ENCODE assay signal across 9 cellular contexts in the genomic region with DNA sequence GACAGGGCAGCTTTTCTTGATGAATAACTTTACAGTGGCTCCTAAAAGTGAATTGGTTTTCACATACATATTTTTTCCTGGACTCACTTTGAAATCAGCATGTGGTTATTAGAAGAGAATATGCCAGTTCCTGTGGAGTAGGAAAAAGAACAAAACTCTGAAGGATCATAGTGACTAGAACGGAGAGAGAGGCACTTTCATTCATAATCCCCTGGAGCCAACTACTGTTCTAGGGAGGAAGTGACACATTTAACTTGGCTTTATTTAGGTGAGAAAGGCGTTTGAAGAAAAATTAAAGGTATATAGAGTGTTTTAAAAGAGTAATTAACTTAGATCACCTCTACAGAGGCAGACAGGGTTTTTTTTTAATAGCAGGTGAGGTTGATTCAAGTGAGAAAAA. TPM values are rescaled to one million over a fixed set of nuclear protein-coding genes. Genes with fewer than 3 reads are reported as not detected.
A peak's percentile ranks its signal among the peaks of the same experiment; 100 is the strongest.
DNase-seq lines count a peak whose midpoint lies in the region; ATAC-seq, FAIRE-seq and TF ChIP-seq lines count a peak whose summit lies in the region.
"Not testable (repeated sequence)": the region's sequence is repeated elsewhere in the genome, so short reads cannot be mapped to it uniquely, and the experiment has no call there.
"Had no signal": no experiment of that assay in that cellular context is flagged by ENCODE, and none has a peak within 500 bp of the region (broad histone marks: within the 10 kb centered on the region; RNA-seq: fewer than 3 reads in every experiment).

No MANE protein-coding gene starts in this region.

- not testable (repeated sequence) for H3K4me1 ChIP-seq in A673 (ENCODE audit: insufficient read depth, low read length, poor library complexity, severe bottlenecking); HCT116 (ENCODE audit: control insufficient read depth in 1 of 2, insufficient read depth in 2 of 2, low read length in 2 of 2); sigmoid colon
- peaks cover 0 to 14% of the 10 kb centered on the region in 2 experiments; a peak in 3 of 5 replicates for H3K4me1 ChIP-seq in K562 (replicated peaks in 1 of 2; ENCODE audit: control insufficient read depth in 2 of 2, insufficient read depth in 2 of 2, low read length in 2 of 2)

- H3K4me2 ChIP-seq in HCT116 (ENCODE audit: low read length) (peak overlapping the region; percentile 79), K562 (ENCODE audit: insufficient read depth, low read length) (peak overlapping the region; percentile 72)

- TF ChIP-seq POLR2A in HCT116 (IDR thresholded peaks at IDR 0.05; ENCODE audit: borderline replicate concordance, extremely low read depth, insufficient read depth, insufficient read length); K562 (conservative IDR thresholded peaks at IDR 0.05); erythroblast (IDR thresholded peaks at IDR 0.05; ENCODE audit: low read length); sigmoid colon (IDR thresholded peaks at IDR 0.05): not testable (repeated sequence)

- not testable (repeated sequence) for H2AFZ ChIP-seq in HCT116 (ENCODE audit: low read depth, low read length, poor library complexity, severe bottlenecking)
- H2AFZ ChIP-seq in K562 (ENCODE audit: low read depth, low read length): peak overlapping the region; percentile 89; the same call in 1 of the 2 replicates

- H3K36me3 ChIP-seq in A673 (ENCODE audit: insufficient read depth, low read length, poor library complexity, severe bottlenecking); HCT116 (ENCODE audit: control insufficient read depth in 1 of 2, insufficient read depth in 2 of 2, low read length in 2 of 2); K562 (ENCODE audit: control insufficient read depth, insufficient read depth, low read length); sigmoid colon: not testable (repeated sequence)

- H3K27ac Mint-ChIP-seq in T-cell: not testable (repeated sequence)

- TF ChIP-seq CTCF in A673 (conservative IDR thresholded peaks at IDR 0.05; ENCODE audit: low read depth, low read length); HCT116 (IDR thresholded peaks at IDR 0.05 in 2 of 3, conservative IDR thresholded peaks at IDR 0.05 in 1 of 3; ENCODE audit: borderline replicate concordance in 1 of 3, insufficient read depth in 1 of 3, low read depth in 2 of 3, low read length in 2 of 3); K562 (IDR thresholded peaks at IDR 0.05 in 2 of 3, conservative IDR thresholded peaks at IDR 0.05 in 1 of 3; ENCODE audit: insufficient read depth in 2 of 3, low read depth in 1 of 3, low read length in 3 of 3); sigmoid colon (IDR thresholded peaks at IDR 0.05): not testable (repeated sequence)

- peak; percentile 54 for FAIRE-seq in K562 (lab: Jason Lieb, UNC)

- not testable (repeated sequence) for H3K9me3 ChIP-seq in A673 (ENCODE audit: low read depth, low read length, poor library complexity, severe bottlenecking); HCT116 (ENCODE audit: control insufficient read depth in 1 of 2, insufficient read depth in 1 of 2, low read depth in 1 of 2, low read length in 2 of 2); K562 (replicated peaks; ENCODE audit: control insufficient read depth, insufficient read depth, low read depth, low read length); sigmoid colon

- not testable (repeated sequence) for H3K9me1 ChIP-seq in K562 (ENCODE audit: control insufficient read depth, insufficient read depth, low read length)

- RAD21 ChIA-PET in HCT116 (lab: Charles Lee; ENCODE audit: low non-redundant PET in 1 of 2, low total read pairs in 2 of 2, uncharacterized antibody in 2 of 2, unreplicated experiment in 2 of 2): interaction anchor here in 1 of 2 experiments (0.7 kb wide), 1 partner anchor 443 kb away, joined by 3 read pairs; no protein-coding TSS in a partner anchor

- H3K79me2 ChIP-seq in HCT116 (ENCODE audit: insufficient read depth, low read length): not testable (repeated sequence)
- peaks cover 14% of the 10 kb centered on the region; the same call in 2 of the 3 replicates for H3K79me2 ChIP-seq in K562 (ENCODE audit: control insufficient read depth, insufficient read depth, low read length)

- 19% methylated on average over 2 of the region's 2 CpGs for WGBS in K562 (ENCODE audit: insufficient coverage, low coverage, missing lambda C conversion rate)
- 3 to 4% methylated on average over 2 of the region's 2 CpGs for WGBS in sigmoid colon, 2 donors

- H3K36me3 Mint-ChIP-seq in T-cell: not testable (repeated sequence)

- POLR2A ChIA-PET in A673 (lab: Charles Lee; ENCODE audit: low non-redundant PET); HCT116 (lab: Charles Lee); T-cell (lab: Charles Lee); K562 (lab: Yijun Ruan, JAX): not testable (repeated sequence)

- H3K9me3 Mint-ChIP-seq in T-cell: not testable (repeated sequence)

- not testable (repeated sequence) for H3K27ac ChIP-seq in A673 (ENCODE audit: low read depth, low read length, poor library complexity, severe bottlenecking); K562 (ENCODE audit: extremely low read depth, low read depth, low read length)
- H3K27ac ChIP-seq in HCT116 (ENCODE audit: low read depth, low read length) (peak overlapping the region; percentile 9; the same call in 1 of the 2 replicates), sigmoid colon (peak overlapping the region in 2 of 4 donors; percentile 55 to 57)

- not testable (repeated sequence) for H3K27me3 ChIP-seq in A673 (replicated peaks; ENCODE audit: insufficient read depth, low read depth, low read length, poor library complexity); HCT116 (ENCODE audit: insufficient read depth, low read length); K562 (ENCODE audit: control insufficient read depth in 2 of 2, insufficient read depth in 2 of 2, low read length in 2 of 2); sigmoid colon

- BruUV-seq in A673 (replicated peaks; lab: Mats Ljungman, UMichigan); HCT116 (replicated peaks; lab: Mats Ljungman, UMichigan); K562 (replicated peaks; lab: Mats Ljungman, UMichigan): not testable (repeated sequence)

- TF ChIP-seq RAD21 in HCT116 (IDR thresholded peaks at IDR 0.05; ENCODE audit: low read depth); K562 (CRISPR knock-in tag; conservative IDR thresholded peaks at IDR 0.05 in 1 of 2, IDR thresholded peaks at IDR 0.05 in 1 of 2): not testable (repeated sequence)

- not testable (repeated sequence) for TF ChIP-seq EP300 in K562 (IDR thresholded peaks at IDR 0.05; ENCODE audit: low read length); sigmoid colon (IDR thresholded peaks at IDR 0.05)

- peak overlapping the region in 2 of 3 donors; percentile 72 to 74 for H3K4me3 Mint-ChIP-seq in T-cell

- intact Hi-C loops in A673 (cut with micrococcal nuclease; ENCODE audit: unreplicated experiment): not testable (repeated sequence)
- intact Hi-C loops in HCT116 (cut with micrococcal nuclease) (loop anchor here (5.0 kb wide), 1 partner anchor 604 kb away; no protein-coding TSS in a partner anchor), K562 (cut with micrococcal nuclease) (loop anchor here (2.0 to 10.0 kb wide), 5 partner anchors 79 to 252 kb away; a partner anchor contains a TSS), sigmoid colon (cut with DNase I) (loop anchor here (2.0 to 10.0 kb wide), 3 partner anchors 112 to 252 kb away; a partner anchor contains a TSS)

- not testable (repeated sequence) for ATAC-seq in HCT116; T-cell (replicated peaks in 1 of 4)
- peak; percentile 35; the same call in 2 of the 3 replicates for ATAC-seq in K562

- in situ Hi-C loops in K562 (cut with MboI): loop anchor here (10.0 kb wide), 1 partner anchor 252 kb away; no protein-coding TSS in a partner anchor

- DNase-seq in A673 (ENCODE audit: low spot score): peak; percentile 52
- not testable (repeated sequence) for DNase-seq in HCT116 (ENCODE audit: low read depth, low spot score); T-cell; K562 (ENCODE audit: extremely low read depth in 1 of 4, low spot score in 3 of 4); sigmoid colon
- DNase-seq in M059J (ENCODE audit: low read depth): peak; percentile 39
- peak; percentile 11 for DNase-seq in NOMO-1 treated with DMSO at 0.1 percent for 48 hours (lab: John Stamatoyannopoulos, UW; ENCODE audit: unreplicated experiment)
- peak; percentile 18 to 48 for DNase-seq in erythroblast (lab: John Stamatoyannopoulos, UW)

- H3K4me3 ChIP-seq in A673 (ENCODE audit: low read depth, low read length, poor library complexity, severe bottlenecking) (peak overlapping the region; percentile 41), HCT116 (replicated peaks in 1 of 2; ENCODE audit: low read depth in 1 of 2, low read length in 2 of 2) (peak overlapping the region in 1 of 2 experiments; percentile 59; a peak in 3 of 4 replicates), sigmoid colon (peak overlapping the region in 3 of 4 donors; percentile 48 to 57 (median 53))
- not testable (repeated sequence) for H3K4me3 ChIP-seq in K562

- not testable (repeated sequence) for H4K20me1 ChIP-seq in HCT116 (ENCODE audit: insufficient read depth); K562 (replicated peaks; ENCODE audit: control insufficient read depth, insufficient read depth, low read length)

- H3K27me3 Mint-ChIP-seq in T-cell: peaks cover 9 to 38% of the 10 kb centered on the region in 2 donors

- not testable (repeated sequence) for H3K9me2 ChIP-seq in HCT116 (ENCODE audit: insufficient read depth)

- CTCF ChIA-PET in A673 (lab: Charles Lee): interaction anchor here (0.6 to 0.7 kb wide), 2 partner anchors 349 to 445 kb away, joined by 3 to 5 read pairs; no protein-coding TSS in a partner anchor
- CTCF ChIA-PET in HCT116 (lab: Charles Lee); T-cell (lab: Charles Lee); K562 (lab: Yijun Ruan, JAX; ENCODE audit: low intra/inter-chr PET ratio): not testable (repeated sequence)

- not testable (repeated sequence) for H3K9ac ChIP-seq in HCT116 (ENCODE audit: low read length)
- H3K9ac ChIP-seq in K562 (ENCODE audit: insufficient read depth in 1 of 2, low read depth in 2 of 2, low read length in 2 of 2): peak overlapping the region in 1 of 2 experiments; percentile 61; a peak in 2 of 4 replicates

- peaks cover 8 to 12% (median 12%) of the 10 kb centered on the region in 3 donors for H3K4me1 Mint-ChIP-seq in T-cell

RNA-seq across cellular contexts. Expression of a gene that starts 1.7 kb away (rescaled TPM):
- total RNA-seq in A673 (2021) (2.4 and 2.5 TPM in 2 replicates), HCT116 (2021; ENCODE audit: unreplicated experiment) (2.4 TPM), T-cell (under 1 TPM; 0.09 to 0.70 (median 0.23) TPM), K562 (2014; rRNA removed) (0.41 and 0.57 TPM in 2 replicates), K562 (2014; rRNA removed; fragmentation: Illumina TruSeq; extraction: Trizol) (0.76 and 0.83 TPM in 2 replicates), K562 (2015; rRNA removed; fragmentation: Illumina TruSeq; extraction: Trizol) (0.45 and 0.58 TPM in 2 replicates), K562 (2021) (1.5 TPM in 2 replicates), sigmoid colon (1 to 10 TPM; 1.8 to 7.5 (median 6.3) TPM)
- 0.64 and 0.92 TPM in 2 replicates for polyA plus RNA-seq in HCT116 (2012)
- total RNA-seq in M059J (2014; rRNA removed; shearing (Covaris generic)): 0.67 and 0.89 TPM in 2 replicates
- total RNA-seq in K562 (2011; cell fraction: chromatin; rRNA removed; ENCODE audit: low replicate concordance): 2.5 TPM in 2 replicates
- 2.3 and 2.5 TPM in 2 replicates for total RNA-seq in K562 (2011; cell fraction: nucleolus; rRNA removed)
- total RNA-seq in K562 (2011; cell fraction: nucleoplasm; rRNA removed): 1.5 and 3.3 TPM in 2 replicates
- polyA plus RNA-seq in K562 (2011; rRNA removed) (0.84 and 2.7 TPM in 2 replicates), K562 (2014; fragmentation: Illumina TruSeq; extraction: Trizol) (0.65 and 0.91 TPM in 2 replicates), K562 (2014; fragmentation: Nextera tagmentation; extraction: Ambion mirVana) (under 1 TPM; 0.45 to 0.50 TPM), K562 (2014; rRNA removed) (0.20 and 0.41 TPM in 2 replicates), sigmoid colon (1 to 10 TPM; 1.6 to 3.6 (median 2.8) TPM)
- 0.81 and 1.4 TPM in 2 replicates for polyA plus RNA-seq in K562 (2011; cell fraction: cytosol; rRNA removed)
- polyA plus RNA-seq in K562 (2011; cell fraction: nucleus; rRNA removed): 1.0 and 2.3 TPM in 2 replicates
- 0.79 and 0.98 TPM in 2 replicates for polyA plus RNA-seq in K562 (2012)
- polyA minus RNA-seq in K562 (2011; rRNA and poly(A)+ RNA removed): 0.91 and 3.3 TPM in 2 replicates
- 0.67 and 1.6 TPM in 2 replicates for polyA minus RNA-seq in K562 (2011; cell fraction: cytosol; rRNA and poly(A)+ RNA removed)
- 1.8 and 5.8 TPM in 2 replicates for polyA minus RNA-seq in K562 (2011; cell fraction: nucleus; rRNA and poly(A)+ RNA removed)
- total RNA-seq: G401 had no signal
